ENCODE assay signal across 26 cellular contexts in the genomic region with DNA sequence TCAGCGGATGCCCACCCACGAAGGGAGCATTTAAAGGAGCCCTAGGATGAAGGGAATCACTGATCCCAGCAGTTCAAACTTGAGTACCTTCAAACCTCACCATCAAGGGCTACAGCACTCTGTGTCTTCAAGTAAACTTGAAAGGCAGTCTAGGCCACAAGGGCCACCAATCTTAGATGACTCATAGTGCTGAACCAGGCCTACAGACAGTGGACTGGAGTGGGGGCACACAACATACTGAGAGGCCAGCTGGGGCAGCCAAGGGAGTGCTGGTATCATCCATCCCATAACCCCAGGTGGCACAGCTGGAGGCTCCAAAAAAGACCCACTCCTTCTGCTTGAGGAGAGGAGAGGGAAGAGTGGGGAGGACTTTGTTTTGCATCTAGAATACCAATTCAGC.
DNase-seq lines count a peak whose midpoint lies in the region; ATAC-seq, FAIRE-seq and TF ChIP-seq lines count a peak whose summit lies in the region.
"Had no signal": no experiment of that assay in that cellular context is flagged by ENCODE, and none has a peak within 500 bp of the region (broad histone marks: within the 10 kb centered on the region; RNA-seq: fewer than 3 reads in every experiment).

No MANE protein-coding gene starts in this region.

- H2BK120ac ChIP-seq in H1 (replicated peaks; ENCODE audit: low read depth, low read length) = no peak overlapping the region

- no peak overlapping the region for H3K56ac ChIP-seq in H1 (replicated peaks; ENCODE audit: insufficient read length, low read depth, low read length)

- H3K4me1 Mint-ChIP-seq in stimulated activated naive CD8-positive, alpha-beta T cell treated with anti-CD3 and anti-CD28 coated beads, Interleukin-15, amount 100 ng/mL, for 72 hours = no peaks in the 10 kb centered on the region
- H3K4me1 Mint-ChIP-seq in stimulated activated effector memory CD8-positive, alpha-beta T cell treated with anti-CD3 and anti-CD28 coated beads, Interleukin-12 subunit alpha, Interleukin-12 subunit beta, amount 100 ng/mL, for 72 hours = no peaks in the 10 kb centered on the region
- H3K4me1 Mint-ChIP-seq: CD14-positive monocyte; CD4-positive, alpha-beta memory T cell had no signal

- no peaks in the 10 kb centered on the region for H3K36me3 Mint-ChIP-seq in stimulated activated effector memory CD8-positive, alpha-beta T cell treated with anti-CD3 and anti-CD28 coated beads, Interleukin-12 subunit alpha, Interleukin-12 subunit beta, amount 100 ng/mL, for 72 hours
- H3K36me3 Mint-ChIP-seq: CD14-positive monocyte; CD4-positive, alpha-beta memory T cell had no signal

- no peaks in the 10 kb centered on the region; a peak in 1 of 4 replicates for H3K9me3 ChIP-seq in H1 (ENCODE audit: insufficient read depth in 2 of 2, low read depth in 1 of 2, low read length in 1 of 2)
- H3K9me3 ChIP-seq: BE2C, HAP-1 had no signal

- H2AFZ ChIP-seq in H1 (ENCODE audit: low read length) = no peak overlapping the region
- H2AFZ ChIP-seq: GM23338 had no signal

- H2BK15ac ChIP-seq in H1 (ENCODE audit: low read length) = no peak overlapping the region

- CTCF ChIA-PET in H1 (lab: Charles Lee; ENCODE audit: partially characterized antibody) = interaction anchor here (1.2 kb wide), 1 partner anchor 34 kb away, joined by 3 read pairs; no protein-coding TSS in a partner anchor

- H2BK20ac ChIP-seq in H1 (ENCODE audit: low read length) = 0 out of 2 replicates have a peak overlapping the region, but pooled peaks have one; percentile 21

- peak; percentile 37 for ATAC-seq in stimulated activated naive CD8-positive, alpha-beta T cell treated with anti-CD3 and anti-CD28 coated beads, Interleukin-15, amount 100 ng/mL, for 72 hours
- ATAC-seq in stimulated activated naive CD8-positive, alpha-beta T cell treated with anti-CD3 and anti-CD28 coated beads, Interleukin-15, Interleukin-2, amounts not matched to agents 100 U/mL and 50 U/mL, for 24 hours = no peak
- ATAC-seq in stimulated activated effector memory CD8-positive, alpha-beta T cell treated with anti-CD3 and anti-CD28 coated beads, Interleukin-12 subunit alpha, Interleukin-12 subunit beta, amount 100 ng/mL, for 72 hours = peak; percentile 46
- ATAC-seq: GM23338 had no signal

- peaks cover 4 to 7% of the 10 kb centered on the region in 2 donors for H3K9me3 Mint-ChIP-seq in stimulated activated naive CD8-positive, alpha-beta T cell treated with anti-CD3 and anti-CD28 coated beads, Interleukin-15, amount 100 ng/mL, for 72 hours
- H3K9me3 Mint-ChIP-seq in stimulated activated effector memory CD8-positive, alpha-beta T cell treated with anti-CD3 and anti-CD28 coated beads, Interleukin-12 subunit alpha, Interleukin-12 subunit beta, amount 100 ng/mL, for 72 hours = peaks cover 4% of the 10 kb centered on the region
- H3K9me3 Mint-ChIP-seq: GM23338, HFFc6 had no signal

- H3K18ac ChIP-seq in H1 (ENCODE audit: extremely low read depth, low read length) = no peak overlapping the region

- POLR2A ChIA-PET in H1 (lab: Charles Lee; ENCODE audit: partially characterized antibody) = no interaction called here

- TF ChIP-seq POLR2A in H1 (IDR thresholded peaks at IDR 0.05; ENCODE audit: control extremely low read depth in 1 of 2, low read depth in 2 of 2, low read length in 2 of 2) = no peak

- H3K79me2 ChIP-seq in H1 (ENCODE audit: control insufficient read depth in 1 of 2, insufficient read depth in 2 of 2, low read length in 2 of 2) = no peaks in the 10 kb centered on the region

- H3K23ac ChIP-seq in H1 (ENCODE audit: insufficient read length) = no peak overlapping the region

- H2AK5ac ChIP-seq in H1 (ENCODE audit: low read depth, low read length) = no peak overlapping the region

- no peak overlapping the region for H3K4me3 Mint-ChIP-seq in stimulated activated naive CD8-positive, alpha-beta T cell treated with anti-CD3 and anti-CD28 coated beads, Interleukin-15, amount 100 ng/mL, for 72 hours
- H3K4me3 Mint-ChIP-seq in stimulated activated effector memory CD8-positive, alpha-beta T cell treated with anti-CD3 and anti-CD28 coated beads, Interleukin-12 subunit alpha, Interleukin-12 subunit beta, amount 100 ng/mL, for 72 hours = no peak overlapping the region
- H3K4me3 Mint-ChIP-seq: CD14-positive monocyte; CD4-positive, alpha-beta memory T cell; GM23338; HFFc6 had no signal

- H3K4me2 ChIP-seq in H1 (ENCODE audit: insufficient read depth in 1 of 2, low read depth in 2 of 2, low read length in 2 of 2) = no peak overlapping the region
- H3K4me2 ChIP-seq: BLaER1 treated with 17β-estradiol and CSF1 and Interleukin-3, amounts not matched to agents 10 nM and 100 nM; GM23338 had no signal

- no peak overlapping the region for H2BK5ac ChIP-seq in H1 (ENCODE audit: low read depth, low read length)

- TF ChIP-seq RAD21 in H1 (IDR thresholded peaks at IDR 0.05 in 1 of 2, conservative IDR thresholded peaks at IDR 0.05 in 1 of 2; ENCODE audit: low read depth in 2 of 2, low read length in 2 of 2) = no peak

- no peak overlapping the region for H3K14ac ChIP-seq in H1 (ENCODE audit: insufficient read length)

- H3K27me3 Mint-ChIP-seq in stimulated activated naive CD8-positive, alpha-beta T cell treated with anti-CD3 and anti-CD28 coated beads, Interleukin-15, amount 100 ng/mL, for 72 hours = peaks cover 18% of the 10 kb centered on the region

- no peak overlapping the region for H3K27ac Mint-ChIP-seq in stimulated activated naive CD8-positive, alpha-beta T cell treated with anti-CD3 and anti-CD28 coated beads, Interleukin-15, amount 100 ng/mL, for 72 hours
- no peak overlapping the region for H3K27ac Mint-ChIP-seq in stimulated activated effector memory CD8-positive, alpha-beta T cell treated with anti-CD3 and anti-CD28 coated beads, Interleukin-12 subunit alpha, Interleukin-12 subunit beta, amount 100 ng/mL, for 72 hours
- H3K27ac Mint-ChIP-seq: CD14-positive monocyte; CD4-positive, alpha-beta memory T cell; GM23338; HFFc6 had no signal

- no peak overlapping the region for H2BK12ac ChIP-seq in H1 (ENCODE audit: low read depth, low read length)

- no peak overlapping the region for H4K5ac ChIP-seq in H1 (ENCODE audit: insufficient read length, low read depth, low read length)

- H3K4me3 ChIP-seq in H1 (ENCODE audit: extremely low read depth in 1 of 4, insufficient read depth in 2 of 4, low read depth in 3 of 4, low read length in 4 of 4) = no peak overlapping the region
- H3K4me3 ChIP-seq: BLaER1 treated with 17β-estradiol and CSF1 and Interleukin-3, amounts not matched to agents 10 nM and 100 nM; GM23338; HAP-1 had no signal

- WGBS in H1 (ENCODE audit: extremely low coverage in 1 of 2, insufficient coverage in 1 of 2, insufficient read length in 1 of 2, insufficient replicate concordance in 2 of 2, low coverage in 1 of 2, low lambda C conversion rate in 2 of 2, missing lambda C conversion rate in 1 of 2), 2 experiments = 82% methylated on average over 2 of the region's 2 CpGs; no CpG with 5 or more reads in 1 of the 2 experiments

- intact Hi-C loops in head of caudate nucleus (cut with DNase I) = no loop called here

- no peaks in the 10 kb centered on the region for H4K20me1 ChIP-seq in H1 (replicated peaks in 1 of 2; ENCODE audit: control insufficient read depth in 1 of 2, insufficient read depth in 2 of 2, low read length in 2 of 2)
- H4K20me1 ChIP-seq: BLaER1 treated with 17β-estradiol and CSF1 and Interleukin-3, amounts not matched to agents 10 nM and 100 nM had no signal

- TF ChIP-seq EP300 in H1 (IDR thresholded peaks at IDR 0.05; ENCODE audit: borderline replicate concordance in 1 of 2, low read depth in 2 of 2, low read length in 2 of 2) = no peak

- FAIRE-seq in H1 (lab: Jason Lieb, UNC) = no peak
- FAIRE-seq: A204.1, GM12891, GM18507, H54 had no signal

- H3K79me1 ChIP-seq in H1 (ENCODE audit: low read depth, low read length) = no peaks in the 10 kb centered on the region

- no peak for TF ChIP-seq CTCF in H1 (IDR thresholded peaks at IDR 0.05; ENCODE audit: control extremely low read depth in 1 of 3, insufficient read depth in 1 of 3, low read depth in 1 of 3, low read length in 3 of 3)

- H3K4ac ChIP-seq in H1 (replicated peaks; ENCODE audit: insufficient read length, low read depth, low read length) = no peak overlapping the region

- H3K27ac ChIP-seq in H1 (ENCODE audit: low read depth, low read length) = no peak overlapping the region
- H3K27ac ChIP-seq: 22Rv1; BLaER1 treated with 17β-estradiol and CSF1 and Interleukin-3, amounts not matched to agents 10 nM and 100 nM had no signal

- no peaks in the 10 kb centered on the region for H3K36me3 ChIP-seq in H1 (ENCODE audit: control insufficient read depth in 2 of 4, insufficient read depth in 4 of 4, low read length in 3 of 4)
- H3K36me3 ChIP-seq: BE2C; BLaER1 treated with 17β-estradiol and CSF1 and Interleukin-3, amounts not matched to agents 10 nM and 100 nM; HAP-1 had no signal

- no peaks in the 10 kb centered on the region for H3K23me2 ChIP-seq in H1 (ENCODE audit: low read depth, low read length)

- H3K4me1 ChIP-seq in H1 (replicated peaks in 1 of 4; ENCODE audit: control insufficient read depth in 3 of 4, insufficient read depth in 4 of 4, low read length in 3 of 4) = no peaks in the 10 kb centered on the region
- H3K4me1 ChIP-seq: BLaER1 treated with 17β-estradiol and CSF1 and Interleukin-3, amounts not matched to agents 10 nM and 100 nM; HAP-1 had no signal

- H3K27me3 ChIP-seq in H1 (replicated peaks in 1 of 4; ENCODE audit: control insufficient read depth in 3 of 4, extremely low read depth in 1 of 4, insufficient read depth in 3 of 4, low read length in 3 of 4) = no peaks in the 10 kb centered on the region
- H3K27me3 ChIP-seq: BE2C; BLaER1 treated with 17β-estradiol and CSF1 and Interleukin-3, amounts not matched to agents 10 nM and 100 nM had no signal

- no peak overlapping the region for H4K8ac ChIP-seq in H1 (ENCODE audit: extremely low read depth, insufficient read depth, low read length)

- DNase-seq in stimulated activated naive CD8-positive, alpha-beta T cell treated with anti-CD3 and anti-CD28 coated beads, Interleukin-15, amount 100 ng/mL, for 72 hours = no peak
- no peak for DNase-seq in stimulated activated naive CD8-positive, alpha-beta T cell treated with anti-CD3 and anti-CD28 coated beads, Interleukin-15, Interleukin-2, amounts not matched to agents 100 U/mL and 50 U/mL, for 24 hours
- DNase-seq in H1 (ENCODE audit: low read depth in 1 of 2, low spot score in 2 of 2) (no peak), left kidney (ENCODE audit: low read depth, low spot score) (peak; percentile 18), head of caudate nucleus (no peak), AG20443 (ENCODE audit: low spot score) (no peak)
- DNase-seq in stimulated activated effector memory CD8-positive, alpha-beta T cell treated with anti-CD3 and anti-CD28 coated beads, Interleukin-12 subunit alpha, Interleukin-12 subunit beta, amount 100 ng/mL, for 72 hours (ENCODE audit: low spot score in 2 of 2) = no peak
- DNase-seq in activated T-cell treated with anti-CD3 and anti-CD28 coated beads, Interleukin-2, amount 50 U/mL, for 1 hour = no peak
- DNase-seq: AML-193; BE2C; Calu3; CD4-positive, alpha-beta memory T cell; COR-L47; DMS53; DMS79 treated with DMSO at 0.1 percent for 48 hours; GF-D8; HFFc6 had no signal

- H3K9ac ChIP-seq in H1 (replicated peaks in 1 of 4; ENCODE audit: extremely low read depth in 1 of 4, low read depth in 3 of 4, low read length in 3 of 4) = no peak overlapping the region
- H3K9ac ChIP-seq: BLaER1 treated with 17β-estradiol and CSF1 and Interleukin-3, amounts not matched to agents 10 nM and 100 nM had no signal

- H4K91ac ChIP-seq in H1 (replicated peaks; ENCODE audit: insufficient read length, low read length) = no peak overlapping the region
